Comparison of ENCODE assay signal across 21 cellular contexts in the genomic region with DNA sequence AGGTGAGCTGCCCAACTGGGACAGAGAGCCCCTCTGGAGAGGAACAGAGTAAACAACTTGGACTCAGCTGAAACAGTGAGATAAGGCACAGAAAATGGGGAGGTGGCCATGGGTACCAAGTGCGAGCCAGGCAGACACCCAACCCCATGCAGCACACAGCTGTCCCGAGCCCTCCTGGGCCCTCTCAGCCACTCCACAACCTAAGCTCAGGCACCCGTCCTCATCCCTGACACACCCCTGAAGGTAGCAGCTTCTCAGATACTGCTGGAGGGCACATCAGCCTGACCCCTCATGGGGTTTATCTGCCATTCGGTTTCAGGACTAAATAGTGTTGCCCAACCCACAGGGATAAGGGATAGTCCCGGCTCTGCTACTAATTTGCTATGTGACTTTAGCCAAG.
"Had no signal": no experiment of that assay in that cellular context is flagged by ENCODE, and none has a peak within 500 bp of the region (broad histone marks: within the 10 kb centered on the region; RNA-seq: fewer than 3 reads in every experiment).

No MANE protein-coding gene starts in this region.

- H3K4me2 ChIP-seq: SK-N-SH had no signal

- H3K9ac ChIP-seq: SK-N-SH had no signal

- H3K4me3 Mint-ChIP-seq: activated CD4-positive, alpha-beta T cell treated with anti-CD3 and anti-CD28 coated beads, Interleukin-2, amount 10 ng/mL, durations not matched to agents 7 days and 5 days; activated CD8-positive, alpha-beta T cell treated with anti-CD3 and anti-CD28 coated beads for 36 hours; activated naive CD4-positive, alpha-beta T cell treated with anti-CD3 and anti-CD28 coated beads for 36 hours; endodermal cell; naive thymus-derived CD8-positive, alpha-beta T cell; stimulated activated memory B cell treated with anti-CD40 and anti-IgM and Interleukin-4, amounts not matched to agents 10 μg/mL and 1 μg/mL and 100 μg/mL, for 72 hours; T-helper 2 cell treated with Interferon-gamma antibody and Interleukin-4, amounts not matched to agents 5 μg/mL and 100 μg/mL, for 36 hours; type B pancreatic cell had no signal

- H3K27ac Mint-ChIP-seq: activated CD4-positive, alpha-beta T cell treated with anti-CD3 and anti-CD28 coated beads, Interleukin-2, amount 10 ng/mL, durations not matched to agents 7 days and 5 days; activated CD8-positive, alpha-beta T cell treated with anti-CD3 and anti-CD28 coated beads for 36 hours; activated naive CD4-positive, alpha-beta T cell treated with anti-CD3 and anti-CD28 coated beads for 36 hours; activated T-helper 2 cell treated with anti-CD3 and anti-CD28 coated beads, Interferon-gamma antibody, Interleukin-2, Interleukin-4, amounts not matched to agents 10 μg/mL and 5 μg/mL and 100 μg/mL, durations not matched to agents 14 hours and 24 hours and 36 hours; endodermal cell; stimulated activated memory B cell treated with anti-CD40 and anti-IgM and Interleukin-4, amounts not matched to agents 10 μg/mL and 1 μg/mL and 100 μg/mL, for 72 hours; T-helper 2 cell treated with Interferon-gamma antibody and Interleukin-4, amounts not matched to agents 5 μg/mL and 100 μg/mL, for 36 hours; type B pancreatic cell had no signal

- H3K9me3 ChIP-seq: heart right ventricle, lower lobe of right lung, pancreas, SK-N-SH had no signal

- H3K27me3 Mint-ChIP-seq: activated CD4-positive, alpha-beta T cell treated with anti-CD3 and anti-CD28 coated beads, Interleukin-2, amount 10 ng/mL, durations not matched to agents 7 days and 5 days; activated CD8-positive, alpha-beta T cell treated with anti-CD3 and anti-CD28 coated beads for 36 hours; naive thymus-derived CD8-positive, alpha-beta T cell; stimulated activated memory B cell treated with anti-CD40 and anti-IgM and Interleukin-4, amounts not matched to agents 10 μg/mL and 1 μg/mL and 100 μg/mL, for 72 hours; type B pancreatic cell had no signal

- H3K4me3 ChIP-seq: heart right ventricle, lower lobe of right lung, pancreas had no signal

- H3K9me3 Mint-ChIP-seq: activated CD4-positive, alpha-beta T cell treated with anti-CD3 and anti-CD28 coated beads, Interleukin-2, amount 10 ng/mL, durations not matched to agents 7 days and 5 days; activated CD8-positive, alpha-beta T cell treated with anti-CD3 and anti-CD28 coated beads for 36 hours; activated naive CD4-positive, alpha-beta T cell treated with anti-CD3 and anti-CD28 coated beads for 36 hours; activated T-helper 2 cell treated with anti-CD3 and anti-CD28 coated beads, Interferon-gamma antibody, Interleukin-2, Interleukin-4, amounts not matched to agents 10 μg/mL and 5 μg/mL and 100 μg/mL, durations not matched to agents 14 hours and 24 hours and 36 hours; endodermal cell; naive thymus-derived CD8-positive, alpha-beta T cell; stimulated activated memory B cell treated with anti-CD40 and anti-IgM and Interleukin-4, amounts not matched to agents 10 μg/mL and 1 μg/mL and 100 μg/mL, for 72 hours; T-helper 2 cell treated with Interferon-gamma antibody and Interleukin-4, amounts not matched to agents 5 μg/mL and 100 μg/mL, for 36 hours; type B pancreatic cell had no signal

- DNase-seq: activated CD4-positive, alpha-beta T cell treated with anti-CD3 and anti-CD28 coated beads, Interleukin-2, amount 10 ng/mL, durations not matched to agents 7 days and 5 days; activated CD4-positive, CD25-positive, alpha-beta regulatory T cell treated with anti-CD3 and anti-CD28 coated beads, Interleukin-2, amount 50 U/mL, for 72 hours; activated CD8-positive, alpha-beta T cell treated with anti-CD3 and anti-CD28 coated beads for 36 hours; activated naive CD4-positive, alpha-beta T cell treated with anti-CD3 and anti-CD28 coated beads for 36 hours; amygdala; cerebellar nuclear complex; cortex of kidney; endodermal cell; heart right ventricle; lower lobe of right lung; naive thymus-derived CD8-positive, alpha-beta T cell; right cardiac atrium; SK-N-SH; stimulated activated CD4-positive, alpha-beta T cell treated with anti-CD3 and anti-CD28 coated beads, Interleukin-2, amount 100 ng/mL, for 24 hours; WERI-Rb-1 had no signal

- H3K27me3 ChIP-seq: heart right ventricle, pancreas had no signal

- ATAC-seq: activated CD8-positive, alpha-beta T cell treated with anti-CD3 and anti-CD28 coated beads for 36 hours; heart right ventricle; left lobe of liver; lower lobe of right lung; naive thymus-derived CD8-positive, alpha-beta T cell; pancreas; right cardiac atrium; stimulated activated memory B cell treated with anti-CD40 and anti-IgM and Interleukin-4, amounts not matched to agents 10 μg/mL and 1 μg/mL and 100 μg/mL, for 72 hours had no signal

- H3K36me3 Mint-ChIP-seq: type B pancreatic cell had no signal

- H3K27ac ChIP-seq: heart right ventricle, lower lobe of right lung, pancreas, WERI-Rb-1 had no signal
